In genomic region chr13:33195693-33196464, GRCh38 we compare ENCODE assay signal across 13 cellular contexts.
DNase-seq lines count a peak whose midpoint lies in the region; ATAC-seq, FAIRE-seq and TF ChIP-seq lines count a peak whose summit lies in the region.
"Had no signal": no experiment of that assay in that cellular context is flagged by ENCODE, and none has a peak within 500 bp of the region (broad histone marks: within the 10 kb centered on the region; RNA-seq: fewer than 3 reads in every experiment).

No MANE protein-coding gene starts in this region.

- no peak for FAIRE-seq in A549 (lab: Jason Lieb, UNC)

- H3K9ac ChIP-seq in endodermal cell (ENCODE audit: extremely low read depth, low read length, poor library complexity, severe bottlenecking): no peak overlapping the region

- WGBS in A549 (ENCODE audit: missing lambda C conversion rate): 86% methylated on average over 13 of the region's 13 CpGs
- 97 to 100% methylated on average over 4 to 11 of the region's 13 CpGs for WGBS in endodermal cell (ENCODE audit: insufficient coverage in 1 of 2, insufficient read length in 1 of 2), 2 experiments
- 88 to 92% methylated on average over 13 of the region's 13 CpGs for WGBS in lower leg skin, 2 donors
- WGBS in aorta, 2 donors: 76 to 78% methylated on average over 13 of the region's 13 CpGs
- 93% methylated on average over 13 of the region's 13 CpGs for WGBS in prostate gland

- H3K27ac Mint-ChIP-seq in HFFc6: peak overlapping the region; percentile 90
- peak overlapping the region; percentile 17 for H3K27ac Mint-ChIP-seq in endodermal cell
- H3K27ac Mint-ChIP-seq in progenitor cell of endocrine pancreas: peak overlapping the region; percentile 49

- POLR2A ChIA-PET in A549 (lab: Yijun Ruan, JAX): no interaction called here

- H3K27me3 ChIP-seq in endodermal cell (ENCODE audit: control insufficient read depth, insufficient read depth, low read length, poor library complexity, severe bottlenecking) (no peaks in the 10 kb centered on the region), aorta (ENCODE audit: control insufficient read depth in 1 of 2, insufficient read depth in 2 of 2, low read length in 1 of 2) (no peaks in the 10 kb centered on the region), prostate gland (replicated peaks; ENCODE audit: insufficient read depth) (no peaks in the 10 kb centered on the region)
- H3K27me3 ChIP-seq: thyroid gland had no signal

- peaks cover 80% of the 10 kb centered on the region for H3K4me1 Mint-ChIP-seq in HFFc6 (ENCODE audit: low read depth)
- H3K4me1 Mint-ChIP-seq in endodermal cell: peaks cover 52% of the 10 kb centered on the region
- H3K4me1 Mint-ChIP-seq in progenitor cell of endocrine pancreas (ENCODE audit: low read depth): peaks cover 31% of the 10 kb centered on the region

- H3K36me3 Mint-ChIP-seq in HFFc6 (ENCODE audit: low read depth) (peaks cover 36% of the 10 kb centered on the region), endodermal cell (ENCODE audit: low read depth) (no peaks in the 10 kb centered on the region), progenitor cell of endocrine pancreas (ENCODE audit: insufficient read depth) (no peaks in the 10 kb centered on the region)

- DNase-seq in A549 (ENCODE audit: low read depth in 1 of 2, low spot score in 1 of 2) (no peak), HFFc6 (no peak), endodermal cell (no peak), progenitor cell of endocrine pancreas (ENCODE audit: low spot score, unreplicated experiment) (no peak), lower leg skin (ENCODE audit: low spot score in 2 of 2) (no peak), aorta (no peak), prostate gland (ENCODE audit: low spot score) (no peak)
- DNase-seq: activated CD4-positive, alpha-beta T cell treated with anti-CD3 and anti-CD28 coated beads for 1 hour; activated T-cell treated with anti-CD3 and anti-CD28 coated beads, Interleukin-2, amount 50 U/mL, for 4 hours; DMS79 treated with DMSO at 0.1 percent for 48 hours; effector CD4-positive, alpha-beta T cell; thyroid gland had no signal

- H3K4me3 Mint-ChIP-seq in HFFc6 (peak overlapping the region; percentile 55), endodermal cell (no peak overlapping the region), progenitor cell of endocrine pancreas (ENCODE audit: low read depth) (no peak overlapping the region)
- H3K4me3 Mint-ChIP-seq: activated T-cell treated with anti-CD3 and anti-CD28 coated beads, Interleukin-2, amount 50 U/mL, for 4 hours had no signal

- H3K36me3 ChIP-seq in endodermal cell (ENCODE audit: control insufficient read depth, insufficient read depth, low read length): no peaks in the 10 kb centered on the region
- no peaks in the 10 kb centered on the region for H3K36me3 ChIP-seq in aorta (ENCODE audit: control insufficient read depth in 1 of 2, insufficient read depth in 2 of 2, low read length in 1 of 2)
- H3K36me3 ChIP-seq in prostate gland: no peaks in the 10 kb centered on the region
- H3K36me3 ChIP-seq: thyroid gland had no signal

- H3K27me3 Mint-ChIP-seq in HFFc6 (ENCODE audit: insufficient read depth) (peaks cover 2% of the 10 kb centered on the region), endodermal cell (ENCODE audit: insufficient read depth) (no peaks in the 10 kb centered on the region), progenitor cell of endocrine pancreas (no peaks in the 10 kb centered on the region)

- intact Hi-C loops in lower leg skin (cut with DNase I; ENCODE audit: low total_unique reads): no loop called here
- intact Hi-C loops in aorta (cut with DNase I): loop anchor here in 1 of 2 donors (5.0 kb wide), 1 partner anchor 84 kb away; no protein-coding TSS in a partner anchor
- intact Hi-C loops in prostate gland (cut with DNase I): no loop called here

- TF ChIP-seq POLR2A in A549 (IDR thresholded peaks at IDR 0.05; ENCODE audit: low read length) (no peak), lower leg skin (IDR thresholded peaks at IDR 0.05) (no peak), prostate gland (IDR thresholded peaks at IDR 0.05) (no peak)

- H3K9me3 ChIP-seq in A549 (no peaks in the 10 kb centered on the region), endodermal cell (ENCODE audit: control insufficient read depth, low read length) (no peaks in the 10 kb centered on the region), aorta (ENCODE audit: control insufficient read depth, low read length) (no peaks in the 10 kb centered on the region), prostate gland (no peaks in the 10 kb centered on the region)
- H3K9me3 ChIP-seq: thyroid gland had no signal

- H3K4me1 ChIP-seq in A549: peaks cover 12% of the 10 kb centered on the region; the same call in 2 of the 3 replicates
- H3K4me1 ChIP-seq in endodermal cell (ENCODE audit: control insufficient read depth, insufficient read depth, low read length): peaks cover 11% of the 10 kb centered on the region
- peaks cover 15 to 24% of the 10 kb centered on the region in 2 donors for H3K4me1 ChIP-seq in aorta (ENCODE audit: control insufficient read depth in 1 of 2, insufficient read depth in 2 of 2, low read length in 2 of 2)
- H3K4me1 ChIP-seq in prostate gland (replicated peaks): peaks cover 5% of the 10 kb centered on the region

- H3K27ac ChIP-seq in A549 (0 out of 6 replicates have a peak overlapping the region, but pooled peaks of 1 of the 2 experiments have one; percentile 30), endodermal cell (ENCODE audit: low read depth, low read length) (no peak overlapping the region), aorta (ENCODE audit: low read depth in 1 of 2, low read length in 2 of 2) (no peak overlapping the region), prostate gland (peak overlapping the region in 1 of 2 donors; percentile 46)

- TF ChIP-seq EP300 in A549 (IDR thresholded peaks at IDR 0.05): no peak

- TF ChIP-seq RAD21 in A549 (conservative IDR thresholded peaks at IDR 0.05 in 1 of 2, IDR thresholded peaks at IDR 0.05 in 1 of 2): no peak

- TF ChIP-seq CTCF in A549 (IDR thresholded peaks at IDR 0.05) (no peak), HFFc6 (IDR thresholded peaks at IDR 0.05) (no peak), endodermal cell (conservative IDR thresholded peaks at IDR 0.05) (no peak), progenitor cell of endocrine pancreas (IDR thresholded peaks at IDR 0.05; ENCODE audit: unreplicated experiment) (no peak), lower leg skin (IDR thresholded peaks at IDR 0.05) (no peak), prostate gland (IDR thresholded peaks at IDR 0.05) (no peak)

- H3K9me3 Mint-ChIP-seq in HFFc6 (no peaks in the 10 kb centered on the region), endodermal cell (no peaks in the 10 kb centered on the region), progenitor cell of endocrine pancreas (ENCODE audit: low read depth) (no peaks in the 10 kb centered on the region)
- H3K9me3 Mint-ChIP-seq: activated T-cell treated with anti-CD3 and anti-CD28 coated beads, Interleukin-2, amount 50 U/mL, for 4 hours had no signal

- no peak overlapping the region for H3K4me3 ChIP-seq in A549
- no peak overlapping the region for H3K4me3 ChIP-seq in endodermal cell (ENCODE audit: low read length)
- no peak overlapping the region for H3K4me3 ChIP-seq in lower leg skin (ENCODE audit: low read depth, poor library complexity, severe bottlenecking)
- H3K4me3 ChIP-seq in aorta (ENCODE audit: low read length in 2 of 2): no peak overlapping the region
- H3K4me3 ChIP-seq in prostate gland: no peak overlapping the region
- H3K4me3 ChIP-seq: thyroid gland had no signal

- no peak overlapping the region for H3K4me2 ChIP-seq in A549

- CTCF ChIA-PET in A549 (lab: Yijun Ruan, JAX): interaction anchor here (1.0 kb wide), 1 partner anchor 32 kb away, joined by 3 read pairs; no protein-coding TSS in a partner anchor

- ATAC-seq in A549 (no peak), HG03457 (IDR thresholded peaks at IDR 0.05; ENCODE audit: unreplicated experiment) (no peak), aorta (ENCODE audit: low FRiP score) (no peak)
- ATAC-seq: activated T-cell treated with anti-CD3 and anti-CD28 coated beads, Interleukin-2, amount 50 U/mL, for 4 hours had no signal

TF ChIP-seq in A549, 52 proteins besides CTCF, POLR2A, EP300 and RAD21:
- 0 out of 2 replicates have a peak, but pooled peaks have one; percentile 25 for TF ChIP-seq KDM1A (IDR thresholded peaks at IDR 0.05; ENCODE audit: low read depth)
- no peak for TF ChIP-seq CHD4 (IDR thresholded peaks at IDR 0.05; ENCODE audit: borderline replicate concordance)

Comparison
In these comparisons a context has a peak if more than half of its experiments do, and no peak if none do; other contexts are left out.
1. H3K27ac Mint-ChIP-seq: peak in every context shown above with its lines; median percentile 90 in HFFc6; 49 in progenitor cell of endocrine pancreas; 17 in endodermal cell.